Comparison of ENCODE assay signal across 1 cellular context in genomic region chr4:47838445-47838844, GRCh38.
TF ChIP-seq lines count a peak whose summit lies in the region.

No MANE protein-coding gene starts in this region.

TF ChIP-seq in GM23338, 12 proteins besides CTCF, POLR2A, EP300 and RAD21 (continued from another document):
- TF ChIP-seq ZNF462 (CRISPR knock-in tag; IDR thresholded peaks at IDR 0.05): no peak
